ENCODE assay signal across 8 cellular contexts in the genomic region with DNA sequence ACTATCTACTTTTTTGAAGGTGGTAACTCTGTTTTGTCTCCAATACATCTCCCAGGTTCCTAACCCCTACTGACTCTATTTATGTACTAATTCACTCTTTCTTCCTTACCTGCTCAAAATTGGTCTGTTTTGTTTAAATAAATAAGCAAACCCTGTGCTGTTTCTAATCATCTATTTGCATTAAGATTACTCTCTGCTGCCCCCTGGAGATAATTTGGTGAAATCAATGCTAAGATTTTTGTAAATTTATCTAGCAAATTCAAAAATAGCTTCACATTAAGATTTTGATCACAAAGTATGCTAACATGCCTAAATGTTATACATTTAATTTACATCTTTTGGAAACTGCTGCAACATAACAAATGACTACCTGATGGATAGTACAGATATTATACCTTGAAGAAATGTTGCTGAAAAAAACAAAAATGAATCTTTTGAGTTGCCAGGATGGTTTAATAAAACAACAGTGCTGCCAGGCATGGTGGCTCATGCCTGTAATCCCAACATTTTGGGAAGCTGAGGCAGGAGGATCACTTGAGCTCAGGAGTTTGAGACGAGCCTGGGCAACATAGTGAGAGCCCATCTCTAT. TPM values are rescaled to one million over a fixed set of nuclear protein-coding genes. Genes with fewer than 3 reads are reported as not detected.
A peak's percentile ranks its signal among the peaks of the same experiment; 100 is the strongest.
DNase-seq lines count a peak whose midpoint lies in the region; ATAC-seq, FAIRE-seq and TF ChIP-seq lines count a peak whose summit lies in the region.

No MANE protein-coding gene starts in this region.

- intact Hi-C loops in PC-9 (cut with micrococcal nuclease; ENCODE audit: unreplicated experiment) = loop anchor here (1.0 kb wide), 2 partner anchors 245 to 336 kb away; no protein-coding TSS in a partner anchor

- POLR2A ChIA-PET in PC-9 (lab: Charles Lee; ENCODE audit: unreplicated experiment) = interaction anchor here (0.7 kb wide), 1 partner anchor 298 kb away, joined by 3 read pairs; no protein-coding TSS in a partner anchor

- H3K9ac ChIP-seq in parathyroid adenoma = no peak overlapping the region

- H3K27me3 ChIP-seq in BE2C (no peaks in the 10 kb centered on the region), PC-9 (ENCODE audit: insufficient read depth, low read depth) (no peaks in the 10 kb centered on the region), parathyroid adenoma (ENCODE audit: control insufficient read depth, insufficient read depth, low read length) (no peaks in the 10 kb centered on the region)

- H3K9me2 ChIP-seq in PC-9 (ENCODE audit: insufficient read depth) = no peaks in the 10 kb centered on the region

- H3K27ac ChIP-seq in PC-9 (no peak overlapping the region), parathyroid adenoma (no peak overlapping the region)

- ATAC-seq in HG02981 (IDR thresholded peaks at IDR 0.05; ENCODE audit: unreplicated experiment) (no peak), HG03108 (IDR thresholded peaks at IDR 0.05; ENCODE audit: unreplicated experiment) (no peak), GM21737 (IDR thresholded peaks at IDR 0.05; ENCODE audit: unreplicated experiment) (no peak)

- peak; percentile 18 for DNase-seq in BE2C
- no peak for DNase-seq in GM19239 (ENCODE audit: insufficient read length, low spot score)
- no peak for DNase-seq in PC-9
- peak; percentile 48 to 68 for DNase-seq in erythroblast (lab: John Stamatoyannopoulos, UW)

- H3K4me1 ChIP-seq in BE2C (no peaks in the 10 kb centered on the region), PC-9 (replicated peaks; ENCODE audit: insufficient read depth) (peaks cover 2% of the 10 kb centered on the region), parathyroid adenoma (peaks cover 21% of the 10 kb centered on the region)

- no peaks in the 10 kb centered on the region for H3K79me2 ChIP-seq in PC-9 (ENCODE audit: low read depth)
- H3K79me2 ChIP-seq in parathyroid adenoma = no peaks in the 10 kb centered on the region

- H3K9me3 ChIP-seq in BE2C (no peaks in the 10 kb centered on the region), PC-9 (ENCODE audit: insufficient read depth, low read depth) (no peaks in the 10 kb centered on the region), parathyroid adenoma (ENCODE audit: control insufficient read depth, low read length) (no peaks in the 10 kb centered on the region)

- FAIRE-seq in GM19239 (lab: Jason Lieb, UNC) = peak; percentile 92

- H3F3A ChIP-seq in PC-9 (ENCODE audit: insufficient read depth, low read depth) = no peaks in the 10 kb centered on the region

- H3K36me3 ChIP-seq in BE2C (no peaks in the 10 kb centered on the region), PC-9 (ENCODE audit: low read depth) (no peaks in the 10 kb centered on the region), parathyroid adenoma (ENCODE audit: control insufficient read depth, insufficient read depth, low read length) (no peaks in the 10 kb centered on the region)

- TF ChIP-seq POLR2A in erythroblast (IDR thresholded peaks at IDR 0.05; ENCODE audit: low read length) = no peak

- H2AFZ ChIP-seq in PC-9 (no peak overlapping the region), parathyroid adenoma (no peak overlapping the region)

- no peaks in the 10 kb centered on the region for H4K20me1 ChIP-seq in PC-9 (ENCODE audit: insufficient read depth)

- CTCF ChIA-PET in PC-9 (lab: Charles Lee) = interaction anchor here (0.6 to 1.8 kb wide), 6 partner anchors 11 to 417 kb away, joined by 3 to 10 read pairs (median 4); a partner anchor contains a TSS

- TF ChIP-seq CTCF in BE2C (IDR thresholded peaks at IDR 0.05; ENCODE audit: low read depth, low read length) = peak; percentile 57
- peak; percentile 87 for TF ChIP-seq CTCF in PC-9 (conservative IDR thresholded peaks at IDR 0.05)
- peak; percentile 83 for TF ChIP-seq CTCF in parathyroid adenoma (IDR thresholded peaks at IDR 0.05)

- H3K4me3 ChIP-seq in BE2C (ENCODE audit: low read depth, low read length) = no peak overlapping the region
- H3K4me3 ChIP-seq in PC-9 = no peak overlapping the region
- H3K4me3 ChIP-seq in parathyroid adenoma (ENCODE audit: low read depth, low read length) = no peak overlapping the region

- H3K4me2 ChIP-seq in PC-9 (no peak overlapping the region), parathyroid adenoma (ENCODE audit: low read length) (no peak overlapping the region)

- no TSS peak for BruUV-seq in PC-9 (replicated peaks; lab: Mats Ljungman, UMichigan)

RNA-seq across cellular contexts. Expression of a gene that starts 4.4 kb away (rescaled TPM):
- polyA plus RNA-seq in BE2C (2012; ENCODE audit: insufficient read depth, insufficient read length, low read depth) = 2.8 TPM
- total RNA-seq in PC-9 (2021) = 0.20 and 0.63 TPM in 2 replicates

RNA-seq across cellular contexts. Expression of a gene that starts 11.4 kb away (rescaled TPM):
- 19.2 TPM for polyA plus RNA-seq in BE2C (2012; ENCODE audit: insufficient read depth, insufficient read length, low read depth)
- 27.9 and 34.3 TPM in 2 replicates for total RNA-seq in PC-9 (2021)

Comparison
In these comparisons a context has a peak if more than half of its experiments do, and no peak if none do; other contexts are left out.
1. DNase-seq: peak in BE2C (single experiment) and erythroblast (2 of 2); none in GM19239 (single experiment) and PC-9 (0 of 2).
2. Peak in every context shown above with its lines, with median percentiles within 50 percentile points of each other: CTCF ChIP-seq.